Comparison of ENCODE assay signal across 8 cellular contexts in genomic region chrX:87517571-87518141, GRCh38. TPM values are rescaled to one million over a fixed set of nuclear protein-coding genes. Genes with fewer than 3 reads are reported as not detected.
DNase-seq lines count a peak whose midpoint lies in the region; ATAC-seq and TF ChIP-seq lines count a peak whose summit lies in the region.

TSS of gene KLHL4 (plus strand) at chrX:87517802. CDS start at chrX:87517894, 92 bp downstream.

- H3K36me3 Mint-ChIP-seq in naive thymus-derived CD4-positive, alpha-beta T cell: no peaks in the 10 kb centered on the region

- DNase-seq in Daoy (ENCODE audit: low read depth): peak; percentile 74
- DNase-seq in NT2/D1 (ENCODE audit: low read depth, low spot score): peak; percentile 90
- DNase-seq in fibroblast of mammary gland (ENCODE audit: low read depth): peak; percentile 88
- peak; percentile 91 for DNase-seq in non-pigmented ciliary epithelial cell (ENCODE audit: low read depth)
- no peak for DNase-seq in naive thymus-derived CD4-positive, alpha-beta T cell
- no peak for DNase-seq in effector memory CD4-positive, alpha-beta T cell

- H3K27me3 Mint-ChIP-seq in naive thymus-derived CD4-positive, alpha-beta T cell: no peaks in the 10 kb centered on the region

- H3K4me1 ChIP-seq in NT2/D1 (ENCODE audit: insufficient read depth, insufficient read length): no peaks in the 10 kb centered on the region
- no peaks in the 10 kb centered on the region for H3K4me1 ChIP-seq in naive thymus-derived CD4-positive, alpha-beta T cell (ENCODE audit: control insufficient read depth in 2 of 2, insufficient read depth in 2 of 2, low read length in 2 of 2)
- H3K4me1 ChIP-seq in effector memory CD4-positive, alpha-beta T cell (ENCODE audit: control insufficient read depth, insufficient read depth, low read length, poor library complexity, severe bottlenecking): no peaks in the 10 kb centered on the region

- peaks cover 0 to 1% (median 0%) of the 10 kb centered on the region in 11 donors for H3K9me3 Mint-ChIP-seq in naive thymus-derived CD4-positive, alpha-beta T cell

- POLR2A ChIA-PET in naive thymus-derived CD4-positive, alpha-beta T cell (lab: Charles Lee): no interaction called here

- no peak within 1 kb of the TSS for H3K27ac ChIP-seq in naive thymus-derived CD4-positive, alpha-beta T cell (ENCODE audit: low read depth, low read length)
- H3K27ac ChIP-seq in effector memory CD4-positive, alpha-beta T cell (ENCODE audit: insufficient read depth, low read length, poor library complexity, severe bottlenecking): no peak within 1 kb of the TSS

- CTCF ChIA-PET in naive thymus-derived CD4-positive, alpha-beta T cell (lab: Charles Lee): no interaction called here

- no peak within 1 kb of the TSS for H3K4me3 Mint-ChIP-seq in naive thymus-derived CD4-positive, alpha-beta T cell

- H3K4me3 ChIP-seq in NT2/D1 (ENCODE audit: insufficient read length, low read depth): peak within 1 kb of the TSS; percentile 46
- H3K4me3 ChIP-seq in fibroblast of mammary gland (ENCODE audit: control insufficient read depth, low read depth, low read length): peak within 1 kb of the TSS; percentile 39
- no peak within 1 kb of the TSS for H3K4me3 ChIP-seq in naive thymus-derived CD4-positive, alpha-beta T cell (ENCODE audit: low read length)
- H3K4me3 ChIP-seq in effector memory CD4-positive, alpha-beta T cell (ENCODE audit: insufficient read depth, low read depth, low read length, poor library complexity, severe bottlenecking): no peak within 1 kb of the TSS

- no peaks in the 10 kb centered on the region for H3K4me1 Mint-ChIP-seq in naive thymus-derived CD4-positive, alpha-beta T cell

- peak within 1 kb of the TSS; percentile 51 for H3K9ac ChIP-seq in NT2/D1 (ENCODE audit: insufficient read length, low read depth)

- no peak within 1 kb of the TSS for H3K27ac Mint-ChIP-seq in naive thymus-derived CD4-positive, alpha-beta T cell

- no peaks in the 10 kb centered on the region for H3K36me3 ChIP-seq in NT2/D1 (ENCODE audit: insufficient read depth, insufficient read length, low read length)
- no peaks in the 10 kb centered on the region for H3K36me3 ChIP-seq in naive thymus-derived CD4-positive, alpha-beta T cell (ENCODE audit: control insufficient read depth in 2 of 3, insufficient read depth in 3 of 3, low read length in 3 of 3)
- H3K36me3 ChIP-seq in effector memory CD4-positive, alpha-beta T cell (ENCODE audit: control insufficient read depth, insufficient read depth, low read length): no peaks in the 10 kb centered on the region

- ATAC-seq in GM21717 (IDR thresholded peaks at IDR 0.05; ENCODE audit: unreplicated experiment) (no peak), HG03025 (IDR thresholded peaks at IDR 0.05; ENCODE audit: low FRiP score, unreplicated experiment) (no peak)
- no peak for ATAC-seq in naive thymus-derived CD4-positive, alpha-beta T cell

- H3K9me3 ChIP-seq in NT2/D1 (ENCODE audit: insufficient read depth, low read length): no peaks in the 10 kb centered on the region
- no peaks in the 10 kb centered on the region for H3K9me3 ChIP-seq in naive thymus-derived CD4-positive, alpha-beta T cell (ENCODE audit: control insufficient read depth in 2 of 3, low read length in 3 of 3)
- H3K9me3 ChIP-seq in effector memory CD4-positive, alpha-beta T cell (ENCODE audit: control insufficient read depth, low read length): no peaks in the 10 kb centered on the region

- TF ChIP-seq CTCF in fibroblast of mammary gland (conservative IDR thresholded peaks at IDR 0.05; ENCODE audit: control insufficient read depth, insufficient read depth, low read depth, low read length): no peak

- intact Hi-C loops in naive thymus-derived CD4-positive, alpha-beta T cell (cut with micrococcal nuclease): no loop called here

- H3K27me3 ChIP-seq in NT2/D1 (ENCODE audit: insufficient read depth, insufficient read length): no peaks in the 10 kb centered on the region
- no peaks in the 10 kb centered on the region for H3K27me3 ChIP-seq in naive thymus-derived CD4-positive, alpha-beta T cell (ENCODE audit: control insufficient read depth in 2 of 2, insufficient read depth in 2 of 2, low read length in 2 of 2)
- no peaks in the 10 kb centered on the region for H3K27me3 ChIP-seq in effector memory CD4-positive, alpha-beta T cell (replicated peaks; ENCODE audit: control insufficient read depth, insufficient read depth, low read length, poor library complexity, severe bottlenecking)

RNA-seq across cellular contexts. Expression of gene KLHL4, which starts in this region (rescaled TPM):
- total RNA-seq in Daoy (2014; rRNA removed; shearing (Covaris generic)): 2.5 and 2.7 TPM in 2 replicates
- not detected for total RNA-seq in naive thymus-derived CD4-positive, alpha-beta T cell
- polyA plus RNA-seq in naive thymus-derived CD4-positive, alpha-beta T cell: under 1 TPM in 1 of 2 donors, not detected in 1; 0.02 TPM

Comparison
In these comparisons a context has a peak if more than half of its experiments do, and no peak if none do; other contexts are left out.
1. DNase-seq: peak in Daoy (single experiment), NT2/D1 (single experiment), fibroblast of mammary gland (single experiment) and non-pigmented ciliary epithelial cell (single experiment); none in naive thymus-derived CD4-positive, alpha-beta T cell (0 of 9) and effector memory CD4-positive, alpha-beta T cell (0 of 3).
2. H3K4me3 ChIP-seq: peak in NT2/D1 (single experiment) and fibroblast of mammary gland (single experiment); none in naive thymus-derived CD4-positive, alpha-beta T cell (single experiment) and effector memory CD4-positive, alpha-beta T cell (single experiment).